9 cellular contexts compared by ENCODE assay signal in the genomic region with DNA sequence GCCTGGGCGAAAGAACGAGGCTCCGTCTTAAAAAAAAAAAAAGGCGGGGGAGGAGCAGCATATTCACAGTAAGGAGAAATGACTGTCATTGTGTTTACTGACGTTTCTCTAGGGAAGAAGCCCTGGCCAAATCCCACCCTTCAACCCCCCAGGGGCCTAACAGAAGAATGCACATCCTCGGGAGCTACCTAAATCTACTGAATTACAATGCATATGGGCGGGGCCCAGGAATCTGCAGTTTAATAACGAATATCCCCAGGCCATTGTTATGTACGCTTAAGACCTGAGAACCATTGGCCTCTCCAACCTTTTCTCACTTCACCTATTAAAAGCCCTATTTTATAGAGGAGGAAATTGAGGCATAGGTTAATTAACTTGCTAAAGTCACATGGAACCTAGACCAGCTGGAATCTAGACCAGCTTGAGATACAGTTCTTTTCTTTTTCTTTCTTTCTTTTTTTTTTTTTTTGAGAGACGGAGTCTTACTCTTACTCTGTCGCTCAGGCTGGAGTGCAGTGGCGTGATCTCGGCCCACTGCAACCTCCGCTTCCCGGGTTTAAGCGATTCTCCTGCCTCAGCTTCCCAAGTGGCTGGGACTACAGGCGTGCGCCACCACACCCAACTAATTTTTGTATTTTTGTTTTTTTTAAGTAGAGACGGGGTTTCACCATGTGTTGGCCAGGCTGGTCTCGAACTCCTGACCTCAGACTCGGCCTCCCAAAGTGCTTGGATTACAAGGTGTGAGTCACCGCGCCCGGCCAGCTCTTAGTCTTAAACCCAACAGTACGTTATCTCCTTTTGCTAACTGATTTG. TPM values are rescaled to one million over a fixed set of nuclear protein-coding genes. Genes with fewer than 3 reads are reported as not detected.
DNase-seq lines count a peak whose midpoint lies in the region; ATAC-seq and TF ChIP-seq lines count a peak whose summit lies in the region.
"Had no signal": no experiment of that assay in that cellular context is flagged by ENCODE, and none has a peak within 500 bp of the region (broad histone marks: within the 10 kb centered on the region; RNA-seq: fewer than 3 reads in every experiment).

No MANE protein-coding gene starts in this region.

- POLR2A ChIA-PET in T-cell (lab: Charles Lee) = interaction anchor here (0.5 to 0.6 kb wide), 4 partner anchors 10 to 168 kb away, joined by 3 to 8 read pairs (median 4); no protein-coding TSS in a partner anchor

- H3K9me2 ChIP-seq in GM23338 (ENCODE audit: insufficient read depth) = no peaks in the 10 kb centered on the region

- H3K27me3 ChIP-seq in GM23338 (ENCODE audit: insufficient read depth) = no peaks in the 10 kb centered on the region
- no peaks in the 10 kb centered on the region for H3K27me3 ChIP-seq in gastroesophageal sphincter
- no peaks in the 10 kb centered on the region for H3K27me3 ChIP-seq in skeletal muscle satellite cell (ENCODE audit: control insufficient read depth, insufficient read depth, low read length)
- H3K27me3 ChIP-seq: thyroid gland had no signal

- peak overlapping the region; percentile 96; the same call in 1 of the 2 replicates for H3K4me3 ChIP-seq in GM23338
- peak overlapping the region in 1 of 2 donors; percentile 97 for H3K4me3 ChIP-seq in gastroesophageal sphincter
- H3K4me3 ChIP-seq in skeletal muscle satellite cell (ENCODE audit: low read length) = peak overlapping the region; percentile 98

- H3K4me1 Mint-ChIP-seq in GM23338 (peaks cover 15% of the 10 kb centered on the region), T-cell (peaks cover 31 to 34% (median 33%) of the 10 kb centered on the region in 3 donors)

- CTCF ChIA-PET in T-cell (lab: Charles Lee) = interaction anchor here (0.8 to 1.6 kb wide), 3 partner anchors 12 to 1814 kb away, joined by 3 to 6 read pairs (median 4); no protein-coding TSS in a partner anchor

- H3K4me3 Mint-ChIP-seq in GM23338 (peak overlapping the region; percentile 96), T-cell (peak overlapping the region; percentile 94 to 97 (median 97))

- DNase-seq in GM23338 (ENCODE audit: low spot score) = peak; percentile 95
- peak in 1 of 34 experiments; percentile 1 for DNase-seq in T-cell
- DNase-seq in midbrain (lab: John Stamatoyannopoulos, UW) = no peak
- DNase-seq in activated effector memory CD4-positive, alpha-beta T cell treated with Interleukin-2 at 50 U/mL for 16 hours = no peak

- peak; percentile 46 for ATAC-seq in GM23338
- ATAC-seq in T-cell (replicated peaks in 1 of 4) = no peak
- ATAC-seq in gastroesophageal sphincter = no peak
- no peak for ATAC-seq in GM18867 (IDR thresholded peaks at IDR 0.05; ENCODE audit: unreplicated experiment)
- ATAC-seq in HG02571 (IDR thresholded peaks at IDR 0.05; ENCODE audit: unreplicated experiment) = no peak

- H3K4me2 ChIP-seq in GM23338 = no peak overlapping the region
- H3K4me2 ChIP-seq in skeletal muscle satellite cell (ENCODE audit: low read length) = peak overlapping the region; percentile 94

- no peaks in the 10 kb centered on the region for H3K9me3 ChIP-seq in gastroesophageal sphincter
- H3K9me3 ChIP-seq in skeletal muscle satellite cell (replicated peaks; ENCODE audit: low read length) = no peaks in the 10 kb centered on the region
- H3K9me3 ChIP-seq: thyroid gland had no signal

- H3K9me3 Mint-ChIP-seq in GM23338 (peaks cover 13% of the 10 kb centered on the region; the same call in 2 of the 3 replicates), T-cell (no peaks in the 10 kb centered on the region)

- peak overlapping the region; percentile 96 for H3K9ac ChIP-seq in skeletal muscle satellite cell (ENCODE audit: low read depth, low read length)

- TF ChIP-seq CTCF in GM23338 (conservative IDR thresholded peaks at IDR 0.05; ENCODE audit: low read depth in 2 of 2) (no peak), gastroesophageal sphincter (IDR thresholded peaks at IDR 0.05) (no peak)

- H3K4me1 ChIP-seq in GM23338 (ENCODE audit: insufficient read depth) = no peaks in the 10 kb centered on the region
- H3K4me1 ChIP-seq in gastroesophageal sphincter = peaks cover 0 to 39% (median 9%) of the 10 kb centered on the region in 3 donors
- H3K4me1 ChIP-seq in skeletal muscle satellite cell (ENCODE audit: control insufficient read depth, insufficient read depth, low read length) = peaks cover 7% of the 10 kb centered on the region

- peak overlapping the region; percentile 94 for H3K27ac ChIP-seq in GM23338 (ENCODE audit: low read depth)
- H3K27ac ChIP-seq in gastroesophageal sphincter = peak overlapping the region in 3 of 4 donors; percentile 90 to 96 (median 92)

- H2AFZ ChIP-seq in GM23338 = no peak overlapping the region

- H3K79me2 ChIP-seq in GM23338 (replicated peaks; ENCODE audit: insufficient read depth) = peaks cover 42% of the 10 kb centered on the region

- H3K36me3 ChIP-seq in GM23338 (ENCODE audit: insufficient read depth) = peaks cover 21% of the 10 kb centered on the region; the same call in 1 of the 2 replicates
- peaks cover 0 to 28% of the 10 kb centered on the region in 2 donors for H3K36me3 ChIP-seq in gastroesophageal sphincter
- H3K36me3 ChIP-seq in skeletal muscle satellite cell (ENCODE audit: insufficient read depth, low read length) = peaks cover 30% of the 10 kb centered on the region

- no peak for TF ChIP-seq POLR2A in gastroesophageal sphincter (IDR thresholded peaks at IDR 0.05)

- H3K36me3 Mint-ChIP-seq in GM23338 (ENCODE audit: low read depth) (peaks cover 37% of the 10 kb centered on the region), T-cell (peaks cover 4% of the 10 kb centered on the region)

- H3K27me3 Mint-ChIP-seq in GM23338 (ENCODE audit: insufficient read depth, low read depth, poor library complexity) (peaks cover 10% of the 10 kb centered on the region), T-cell (peaks cover 0 to 1% of the 10 kb centered on the region in 2 donors)

- TF ChIP-seq EP300 in gastroesophageal sphincter (IDR thresholded peaks at IDR 0.05) = no peak

- WGBS in gastroesophageal sphincter (ENCODE audit: low coverage in 1 of 2), 2 donors = 86% methylated on average over 17 to 23 of the region's 25 CpGs

- no peaks in the 10 kb centered on the region for H3F3A ChIP-seq in GM23338 (replicated peaks; ENCODE audit: low read depth)

- peaks cover 19% of the 10 kb centered on the region for H4K20me1 ChIP-seq in GM23338 (replicated peaks; ENCODE audit: insufficient read depth)

- H3K27ac Mint-ChIP-seq in GM23338 = peak overlapping the region; percentile 95
- peak overlapping the region; percentile 90 to 92 for H3K27ac Mint-ChIP-seq in T-cell

TF ChIP-seq in GM23338, 12 proteins besides CTCF, POLR2A, EP300 and RAD21:
- TF ChIP-seq POLR2AphosphoS5 (IDR thresholded peaks at IDR 0.05; ENCODE audit: low read depth) = no peak
- peak; percentile 57; the same call in 1 of the 2 replicates for TF ChIP-seq ZNF114 (CRISPR knock-in tag; IDR thresholded peaks at IDR 0.05)
- peak; percentile 46 for TF ChIP-seq CREB1 (CRISPR knock-in tag; IDR thresholded peaks at IDR 0.05; ENCODE audit: low read depth)

RNA-seq across cellular contexts. Expression of a gene that starts 0.7 kb away (rescaled TPM):
- total RNA-seq in GM23338 (2014; rRNA removed; shearing (Covaris generic)) = 113 and 134 TPM in 2 replicates
- 50.6 and 68.5 TPM in 2 replicates for polyA plus RNA-seq in GM23338 (2016; fragmentation: Nextera tagmentation; extraction: Ambion mirVana)
- total RNA-seq in T-cell (10 to 100 TPM; 46.6 to 68.3 (median 58.3) TPM), gastroesophageal sphincter (10 to 100 TPM; 25.7 to 53.7 (median 32.9) TPM)
- 31.9 and 33.2 TPM in 2 replicates for total RNA-seq in skeletal muscle satellite cell (2012; rRNA removed)

RNA-seq across cellular contexts. Expression of a gene that starts 51.6 kb away (rescaled TPM):
- total RNA-seq in GM23338 (2014; rRNA removed; shearing (Covaris generic)) = 2.9 and 3.2 TPM in 2 replicates
- 6.1 and 6.7 TPM in 2 replicates for polyA plus RNA-seq in GM23338 (2016; fragmentation: Nextera tagmentation; extraction: Ambion mirVana)
- total RNA-seq in T-cell (not detected), gastroesophageal sphincter (10 to 100 TPM in 1 of 4 donors, 1 to 10 TPM in 3; 1.1 to 12.5 (median 5.5) TPM)
- total RNA-seq in skeletal muscle satellite cell (2012; rRNA removed) = 15.5 and 19.7 TPM in 2 replicates
